In genomic region chr4:75653845-75654503, GRCh38 we compare ENCODE assay signal across 9 cellular contexts. TPM values are rescaled to one million over a fixed set of nuclear protein-coding genes. Genes with fewer than 3 reads are reported as not detected.
DNase-seq lines count a peak whose midpoint lies in the region; ATAC-seq and TF ChIP-seq lines count a peak whose summit lies in the region.
"Had no signal": no experiment of that assay in that cellular context is flagged by ENCODE, and none has a peak within 500 bp of the region (broad histone marks: within the 10 kb centered on the region; RNA-seq: fewer than 3 reads in every experiment).

No MANE protein-coding gene starts in this region.

- H3K27ac Mint-ChIP-seq in Caco-2 (ENCODE audit: unreplicated experiment): no peak overlapping the region

- CTCF ChIA-PET in Caco-2 (lab: Charles Lee): interaction anchor here (0.6 to 2.0 kb wide), 6 partner anchors 8 to 422 kb away, joined by 3 to 8 read pairs (median 4); partner anchors contain the start of gene USO1

- TF ChIP-seq CTCF in Caco-2 (IDR thresholded peaks at IDR 0.05; ENCODE audit: insufficient read depth in 1 of 2, low read depth in 1 of 2, low read length in 1 of 2, severe bottlenecking in 1 of 2, unreplicated experiment in 1 of 2) (peak; percentile 43 to 67), cardiac fibroblast (IDR thresholded peaks at IDR 0.05; ENCODE audit: low read depth, low read length) (peak; percentile 51), mucosa of descending colon (IDR thresholded peaks at IDR 0.05) (peak; percentile 8), GM20000 (IDR thresholded peaks at IDR 0.05; ENCODE audit: extremely low read depth, missing control alignments) (no peak)

- H3K4me3 Mint-ChIP-seq in Caco-2 (ENCODE audit: unreplicated experiment): no peak overlapping the region

- H3K36me3 ChIP-seq in Caco-2 (ENCODE audit: control insufficient read depth, insufficient read depth, low read length) (no peaks in the 10 kb centered on the region; the same call in 1 of the 2 replicates), mucosa of descending colon (ENCODE audit: low read depth) (no peaks in the 10 kb centered on the region)

- POLR2A ChIA-PET in Caco-2 (lab: Charles Lee): interaction anchor here (0.5 kb wide), 1 partner anchor 70 kb away, joined by 3 read pairs; the partner anchor contains the start of gene USO1

- intact Hi-C loops in Caco-2 (cut with micrococcal nuclease; ENCODE audit: unreplicated experiment) (loop anchor here (1.0 kb wide), 3 partner anchors 54 to 194 kb away; partner anchors contain the start of gene USO1), mucosa of descending colon (cut with DNase I, micrococcal nuclease) (no loop called here), head of caudate nucleus (cut with DNase I) (no loop called here)

- H3K4me3 ChIP-seq in Caco-2 (ENCODE audit: low read depth, low read length): no peak overlapping the region
- no peak overlapping the region for H3K4me3 ChIP-seq in cardiac fibroblast (replicated peaks in 1 of 2; ENCODE audit: low read depth in 2 of 2, low read length in 2 of 2)
- H3K4me3 ChIP-seq in mucosa of descending colon: no peak overlapping the region

- H3K4me1 Mint-ChIP-seq in Caco-2 (ENCODE audit: low read depth, unreplicated experiment): peaks cover 6% of the 10 kb centered on the region

- H3K27me3 Mint-ChIP-seq in Caco-2 (ENCODE audit: insufficient read depth, unreplicated experiment): no peaks in the 10 kb centered on the region

- DNase-seq in Caco-2 (peak in 1 of 2 experiments; percentile 56), HuH-7 (ENCODE audit: low spot score) (peak; percentile 26), cardiac fibroblast (ENCODE audit: low read depth in 2 of 2) (peak; percentile 56 to 64), mucosa of descending colon (peak in 1 of 3 donors; percentile 44), GM20000 (ENCODE audit: low spot score) (no peak), head of caudate nucleus (no peak), retina (no peak)

- H3K27me3 ChIP-seq in Caco-2 (replicated peaks; ENCODE audit: control insufficient read depth, insufficient read depth, low read length): no peaks in the 10 kb centered on the region

- no TSS peak for BruUV-seq in Caco-2 (replicated peaks; lab: Mats Ljungman, UMichigan)

- ATAC-seq in mucosa of descending colon: peak; percentile 86
- ATAC-seq in HG03460 (IDR thresholded peaks at IDR 0.05; ENCODE audit: unreplicated experiment): no peak

- H3K9me3 ChIP-seq in Caco-2 (no peaks in the 10 kb centered on the region), mucosa of descending colon (no peaks in the 10 kb centered on the region)

- H3K4me1 ChIP-seq in Caco-2: peaks cover 37% of the 10 kb centered on the region
- H3K4me1 ChIP-seq in mucosa of descending colon (ENCODE audit: low read depth): no peaks in the 10 kb centered on the region

- H3K9me3 Mint-ChIP-seq in Caco-2 (ENCODE audit: unreplicated experiment): no peaks in the 10 kb centered on the region

- peaks cover 50% of the 10 kb centered on the region for H3K36me3 Mint-ChIP-seq in Caco-2 (ENCODE audit: insufficient read depth, unreplicated experiment)

RNA-seq across cellular contexts. Expression of gene G3BP2, which starts 19.2 kb away (rescaled TPM):
- total RNA-seq in Caco-2 (2022) (187 TPM in 2 replicates), mucosa of descending colon (100 to 1,000 TPM; 144 to 149 (median 149) TPM)

RNA-seq across cellular contexts. Expression of gene CDKL2, which starts 23.6 kb away (rescaled TPM):
- total RNA-seq in Caco-2 (2022): 1.5 and 1.9 TPM in 2 replicates
- total RNA-seq in mucosa of descending colon: 1 to 10 TPM; 1.6 to 3.5 (median 2.3) TPM
- total RNA-seq: subcutaneous adipose tissue had no signal

Comparison
In these comparisons a context has a peak if more than half of its experiments do, and no peak if none do; other contexts are left out.
1. DNase-seq: peak in HuH-7 (single experiment) and cardiac fibroblast (2 of 2); none in GM20000 (single experiment), head of caudate nucleus (0 of 42) and retina (single experiment).